In genomic region chr17:82587234-82588086, GRCh38 we compare ENCODE assay signal across 17 cellular contexts.
DNase-seq lines count a peak whose midpoint lies in the region; ATAC-seq, FAIRE-seq and TF ChIP-seq lines count a peak whose summit lies in the region.
"Had no signal": no experiment of that assay in that cellular context is flagged by ENCODE, and none has a peak within 500 bp of the region (broad histone marks: within the 10 kb centered on the region; RNA-seq: fewer than 3 reads in every experiment).

No MANE protein-coding gene starts in this region.

- no peaks in the 10 kb centered on the region for H3K79me2 ChIP-seq in endothelial cell of umbilical vein (ENCODE audit: control insufficient read depth, insufficient read depth, low read length)

- no peak overlapping the region for H3K4me2 ChIP-seq in endothelial cell of umbilical vein (ENCODE audit: insufficient read depth, low read length)
- H3K4me2 ChIP-seq: GM23338, hepatocyte had no signal

- H3K36me3 Mint-ChIP-seq in activated naive CD4-positive, alpha-beta T cell treated with anti-CD3 and anti-CD28 coated beads for 36 hours (ENCODE audit: low read depth): peaks cover 18% of the 10 kb centered on the region
- H3K36me3 Mint-ChIP-seq in T-cell: peaks cover 18% of the 10 kb centered on the region

- intact Hi-C loops in activated naive CD4-positive, alpha-beta T cell treated with anti-CD3 and anti-CD28 coated beads for 36 hours (cut with micrococcal nuclease): no loop called here
- intact Hi-C loops in endothelial cell of umbilical vein (cut with micrococcal nuclease) (no loop called here), ovary (cut with DNase I) (no loop called here)

- dilution Hi-C loops in endothelial cell of umbilical vein (cut with MboI; ENCODE audit: extremely low pct_ligation_motif_present, low sequenced_read_pairs): no loop called here

- no peak for TF ChIP-seq EP300 in ovary (IDR thresholded peaks at IDR 0.05)

- H3K9ac ChIP-seq in endothelial cell of umbilical vein (replicated peaks; ENCODE audit: extremely low read depth, insufficient read depth, low read length) (no peak overlapping the region), subcutaneous abdominal adipose tissue (ENCODE audit: low read length in 5 of 5) (no peak overlapping the region)

- peak overlapping the region; percentile 28 for H3K27ac Mint-ChIP-seq in activated naive CD4-positive, alpha-beta T cell treated with anti-CD3 and anti-CD28 coated beads for 36 hours
- peak overlapping the region; percentile 8 to 68 for H3K27ac Mint-ChIP-seq in T-cell
- H3K27ac Mint-ChIP-seq: GM23338 had no signal

- DNase-seq in activated naive CD4-positive, alpha-beta T cell treated with anti-CD3 and anti-CD28 coated beads for 36 hours: no peak
- DNase-seq in activated naive CD4-positive, alpha-beta T cell treated with anti-CD3 and anti-CD28 coated beads, Interleukin-2, amount 50 U/mL, for 16 hours: no peak
- DNase-seq in T-cell: no peak
- DNase-seq in endothelial cell of umbilical vein (ENCODE audit: low read depth, low spot score): peak; percentile 30
- DNase-seq in NCI-H446 (lab: John Stamatoyannopoulos, UW): no peak
- DNase-seq in ovary: no peak
- DNase-seq: activated CD4-positive, alpha-beta T cell treated with anti-CD3 and anti-CD28 coated beads, Interleukin-2, amount 50 U/mL, for 1 hour; BE2C; mesendoderm; NCI-H526; SHP77 had no signal

- H3K4me3 Mint-ChIP-seq in activated naive CD4-positive, alpha-beta T cell treated with anti-CD3 and anti-CD28 coated beads for 36 hours: no peak overlapping the region
- H3K4me3 Mint-ChIP-seq in T-cell: no peak overlapping the region
- H3K4me3 Mint-ChIP-seq: GM23338 had no signal

- FAIRE-seq in endothelial cell of umbilical vein (lab: Jason Lieb, UNC): no peak

- no peak for TF ChIP-seq CTCF in endothelial cell of umbilical vein (IDR thresholded peaks at IDR 0.05; ENCODE audit: extremely low read depth in 1 of 2, insufficient read depth in 1 of 2, low read depth in 1 of 2, low read length in 2 of 2)
- no peak for TF ChIP-seq CTCF in ovary (IDR thresholded peaks at IDR 0.05)

- H3K27me3 Mint-ChIP-seq in activated naive CD4-positive, alpha-beta T cell treated with anti-CD3 and anti-CD28 coated beads for 36 hours (ENCODE audit: low read depth): no peaks in the 10 kb centered on the region
- H3K27me3 Mint-ChIP-seq in T-cell: no peaks in the 10 kb centered on the region

- ATAC-seq in T-cell (replicated peaks in 1 of 4): no peak
- no peak for ATAC-seq in GM18907 (IDR thresholded peaks at IDR 0.05; ENCODE audit: unreplicated experiment)
- ATAC-seq: GM23338 had no signal

- H4K20me1 ChIP-seq in endothelial cell of umbilical vein (replicated peaks; ENCODE audit: control insufficient read depth, extremely low read depth, insufficient read depth, low read length): no peaks in the 10 kb centered on the region

- H3K36me3 ChIP-seq in endothelial cell of umbilical vein (ENCODE audit: control insufficient read depth in 2 of 2, extremely low read depth in 1 of 2, insufficient read depth in 2 of 2, low read length in 2 of 2) (peaks cover 7 to 15% of the 10 kb centered on the region in 2 experiments), subcutaneous abdominal adipose tissue (ENCODE audit: control insufficient read depth in 5 of 5, insufficient read depth in 5 of 5, low read length in 5 of 5) (peaks cover 0 to 49% (median 28%) of the 10 kb centered on the region in 5 donors), ovary (no peaks in the 10 kb centered on the region)

- no peaks in the 10 kb centered on the region for H3K9me1 ChIP-seq in endothelial cell of umbilical vein (replicated peaks; ENCODE audit: control insufficient read depth, extremely low read depth, insufficient read depth, low read length)

- H3K27me3 ChIP-seq in endothelial cell of umbilical vein (ENCODE audit: control insufficient read depth in 2 of 2, insufficient read depth in 2 of 2, low read length in 2 of 2) (no peaks in the 10 kb centered on the region), subcutaneous abdominal adipose tissue (ENCODE audit: control insufficient read depth in 5 of 5, insufficient read depth in 4 of 5, low read length in 5 of 5) (no peaks in the 10 kb centered on the region), ovary (no peaks in the 10 kb centered on the region)
- H3K27me3 ChIP-seq: BE2C, hepatocyte, right atrium auricular region, upper lobe of left lung had no signal

- H2AFZ ChIP-seq in endothelial cell of umbilical vein (ENCODE audit: low read depth, low read length): no peak overlapping the region
- H2AFZ ChIP-seq: GM23338, hepatocyte had no signal

- no peaks in the 10 kb centered on the region for H3K4me1 ChIP-seq in endothelial cell of umbilical vein (ENCODE audit: control insufficient read depth, extremely low read depth, insufficient read depth, low read length)
- H3K4me1 ChIP-seq in subcutaneous abdominal adipose tissue (ENCODE audit: control insufficient read depth in 5 of 5, insufficient read depth in 5 of 5, low read length in 5 of 5): peaks cover 0 to 38% (median 29%) of the 10 kb centered on the region in 5 donors
- no peaks in the 10 kb centered on the region for H3K4me1 ChIP-seq in ovary (ENCODE audit: insufficient read depth)

- H3K27ac ChIP-seq in endothelial cell of umbilical vein (ENCODE audit: insufficient read depth, low read depth, low read length) (no peak overlapping the region), subcutaneous abdominal adipose tissue (ENCODE audit: low read depth, low read length) (peak overlapping the region; percentile 37), ovary (no peak overlapping the region)
- H3K27ac ChIP-seq: hepatocyte, right atrium auricular region had no signal

- CTCF ChIA-PET in activated naive CD4-positive, alpha-beta T cell treated with anti-CD3 and anti-CD28 coated beads for 36 hours (lab: Charles Lee): no interaction called here
- CTCF ChIA-PET in T-cell (lab: Charles Lee) (interaction anchor here in 1 of 2 donors (0.6 kb wide), 1 partner anchor 66 kb away, joined by 4 read pairs; no protein-coding TSS in a partner anchor), endothelial cell of umbilical vein (lab: Charles Lee) (no interaction called here)

- peaks cover 29% of the 10 kb centered on the region for H3K4me1 Mint-ChIP-seq in activated naive CD4-positive, alpha-beta T cell treated with anti-CD3 and anti-CD28 coated beads for 36 hours (ENCODE audit: low read depth)
- H3K4me1 Mint-ChIP-seq in T-cell: peaks cover 18 to 27% (median 19%) of the 10 kb centered on the region in 3 donors

- H3K9me3 ChIP-seq in endothelial cell of umbilical vein (replicated peaks; ENCODE audit: control insufficient read depth, insufficient read depth, low read length) (no peaks in the 10 kb centered on the region), subcutaneous abdominal adipose tissue (ENCODE audit: control insufficient read depth in 5 of 5, low read length in 5 of 5) (no peaks in the 10 kb centered on the region), ovary (no peaks in the 10 kb centered on the region)
- H3K9me3 ChIP-seq: BE2C, right atrium auricular region, upper lobe of left lung had no signal

- H3K4me3 ChIP-seq in endothelial cell of umbilical vein (replicated peaks in 1 of 3; ENCODE audit: insufficient read depth in 1 of 3, low read depth in 1 of 3, low read length in 3 of 3) (no peak overlapping the region), subcutaneous abdominal adipose tissue (ENCODE audit: low read depth in 1 of 5, low read length in 5 of 5) (no peak overlapping the region), ovary (no peak overlapping the region)
- H3K4me3 ChIP-seq: GM23338, hepatocyte, right atrium auricular region, upper lobe of left lung had no signal

- TF ChIP-seq POLR2A in endothelial cell of umbilical vein (IDR thresholded peaks at IDR 0.05; ENCODE audit: low read depth, low read length) (no peak), ovary (IDR thresholded peaks at IDR 0.05) (no peak)

- no peaks in the 10 kb centered on the region for H3K9me3 Mint-ChIP-seq in activated naive CD4-positive, alpha-beta T cell treated with anti-CD3 and anti-CD28 coated beads for 36 hours
- H3K9me3 Mint-ChIP-seq in T-cell: no peaks in the 10 kb centered on the region

- BruUV-seq in endothelial cell of umbilical vein (replicated peaks; lab: Mats Ljungman, UMichigan): no TSS peak

- WGBS in ovary, 3 donors: 86 to 87% (median 87%) methylated on average over 47 of the region's 47 CpGs

- POLR2A ChIA-PET in T-cell (lab: Charles Lee) (no interaction called here), endothelial cell of umbilical vein (lab: Charles Lee) (no interaction called here)

TF ChIP-seq in endothelial cell of umbilical vein, 7 proteins besides CTCF, POLR2A, EP300 and RAD21:
- TF ChIP-seq JUN (IDR thresholded peaks at IDR 0.05; ENCODE audit: borderline replicate concordance, insufficient read depth, insufficient read length, low read depth) (no peak), GATA2 (IDR thresholded peaks at IDR 0.05; ENCODE audit: insufficient read depth, insufficient read length, low read depth, low read length) (no peak), FOS (IDR thresholded peaks at IDR 0.05; ENCODE audit: borderline replicate concordance, insufficient read depth, low read length) (no peak), POLR2AphosphoS5 (IDR thresholded peaks at IDR 0.05; ENCODE audit: insufficient read depth, low read depth, low read length) (no peak), MYC (IDR thresholded peaks at IDR 0.05; ENCODE audit: low read depth, low read length) (no peak), EZH2 (IDR thresholded peaks at IDR 0.05; ENCODE audit: borderline replicate concordance, low read depth, low read length, severe bottlenecking) (no peak), MAX (IDR thresholded peaks at IDR 0.05; ENCODE audit: insufficient read depth, insufficient read length) (no peak)
